In the genomic region with DNA sequence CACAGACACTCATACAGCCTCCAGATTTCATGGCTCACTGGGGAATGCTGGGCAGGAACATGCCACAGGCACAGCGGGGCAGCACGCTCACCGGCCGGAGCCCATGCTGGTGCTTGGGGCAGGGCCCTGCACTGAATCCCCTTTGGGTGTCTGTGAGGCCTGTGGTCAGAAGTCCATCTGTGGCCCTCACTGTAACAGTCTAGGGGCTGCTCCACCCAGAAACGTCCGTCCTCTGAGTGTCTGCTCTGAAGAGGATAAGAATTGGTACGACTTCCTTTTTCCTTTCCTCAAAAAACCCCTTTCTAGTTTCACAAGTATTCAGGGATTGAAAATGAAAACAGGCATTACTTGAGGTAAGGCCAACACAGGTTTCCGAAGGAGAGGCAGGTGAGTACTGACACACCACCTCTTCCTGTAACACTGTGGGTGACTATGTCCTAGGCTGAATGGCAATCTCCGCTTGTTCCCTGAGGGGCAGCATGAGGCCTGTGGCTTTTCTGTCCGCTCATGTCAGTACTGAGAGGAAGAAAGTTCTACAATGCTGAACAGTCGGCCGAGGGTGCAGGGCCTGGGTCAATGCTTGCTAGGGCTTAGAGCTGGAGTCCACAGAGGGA, we compare ENCODE assay signal across 9 cellular contexts. TPM values are rescaled to one million over a fixed set of nuclear protein-coding genes. Genes with fewer than 3 reads are reported as not detected.
DNase-seq lines count a peak whose midpoint lies in the region; ATAC-seq and TF ChIP-seq lines count a peak whose summit lies in the region.
"Had no signal": no experiment of that assay in that cellular context is flagged by ENCODE, and none has a peak within 500 bp of the region (broad histone marks: within the 10 kb centered on the region; RNA-seq: fewer than 3 reads in every experiment).

No MANE protein-coding gene starts in this region.

- no peaks in the 10 kb centered on the region for H3F3A ChIP-seq in GM23338 (replicated peaks; ENCODE audit: low read depth)
- no peaks in the 10 kb centered on the region for H3F3A ChIP-seq in PC-9 (ENCODE audit: insufficient read depth, low read depth)

- H3K4me1 ChIP-seq in GM23338 (ENCODE audit: insufficient read depth), result no peaks in the 10 kb centered on the region
- H3K4me1 ChIP-seq in PC-9 (replicated peaks; ENCODE audit: insufficient read depth), result no peaks in the 10 kb centered on the region

- no TSS peak for BruUV-seq in PC-9 (replicated peaks; lab: Mats Ljungman, UMichigan)

- no peaks in the 10 kb centered on the region for H3K9me3 ChIP-seq in PC-9 (ENCODE audit: insufficient read depth, low read depth)

- H2AFZ ChIP-seq in GM23338 (no peak overlapping the region), PC-9 (no peak overlapping the region)

- no peak overlapping the region for H3K4me3 ChIP-seq in GM23338
- H3K4me3 ChIP-seq in PC-9, result no peak overlapping the region

- no peak overlapping the region for H3K4me3 Mint-ChIP-seq in activated naive CD4-positive, alpha-beta T cell treated with anti-CD3 and anti-CD28 coated beads for 36 hours
- H3K4me3 Mint-ChIP-seq in GM23338, result no peak overlapping the region
- peak overlapping the region; percentile 9 to 18 for H3K4me3 Mint-ChIP-seq in stimulated activated naive CD8-positive, alpha-beta T cell treated with anti-CD3 and anti-CD28 coated beads, Interleukin-15, amount 100 ng/mL, for 72 hours
- H3K4me3 Mint-ChIP-seq: natural killer cell treated with Interleukin-12 subunit alpha and Interleukin-12 subunit beta and Interleukin-15 and Interleukin-18, amount 100 ng/mL, for 72 hours had no signal

- intact Hi-C loops in activated naive CD4-positive, alpha-beta T cell treated with anti-CD3 and anti-CD28 coated beads for 36 hours (cut with micrococcal nuclease), result loop anchor here (1.0 kb wide), 1 partner anchor 12 kb away; no protein-coding TSS in a partner anchor
- intact Hi-C loops in PC-9 (cut with micrococcal nuclease; ENCODE audit: unreplicated experiment), result no loop called here

- H3K4me1 Mint-ChIP-seq in activated naive CD4-positive, alpha-beta T cell treated with anti-CD3 and anti-CD28 coated beads for 36 hours (ENCODE audit: low read depth), result peaks cover 23% of the 10 kb centered on the region
- no peaks in the 10 kb centered on the region; the same call in 2 of the 3 replicates for H3K4me1 Mint-ChIP-seq in GM23338
- peaks cover 35% of the 10 kb centered on the region for H3K4me1 Mint-ChIP-seq in stimulated activated naive CD8-positive, alpha-beta T cell treated with anti-CD3 and anti-CD28 coated beads, Interleukin-15, amount 100 ng/mL, for 72 hours

- no peaks in the 10 kb centered on the region for H4K20me1 ChIP-seq in GM23338 (replicated peaks; ENCODE audit: insufficient read depth)
- no peaks in the 10 kb centered on the region for H4K20me1 ChIP-seq in PC-9 (ENCODE audit: insufficient read depth)

- H3K9me3 Mint-ChIP-seq in activated naive CD4-positive, alpha-beta T cell treated with anti-CD3 and anti-CD28 coated beads for 36 hours, result no peaks in the 10 kb centered on the region
- H3K9me3 Mint-ChIP-seq in GM23338, result no peaks in the 10 kb centered on the region
- H3K9me3 Mint-ChIP-seq in stimulated activated naive CD8-positive, alpha-beta T cell treated with anti-CD3 and anti-CD28 coated beads, Interleukin-15, amount 100 ng/mL, for 72 hours, result no peaks in the 10 kb centered on the region
- H3K9me3 Mint-ChIP-seq: natural killer cell treated with Interleukin-12 subunit alpha and Interleukin-12 subunit beta and Interleukin-15 and Interleukin-18, amount 100 ng/mL, for 72 hours had no signal

- H3K27me3 Mint-ChIP-seq in activated naive CD4-positive, alpha-beta T cell treated with anti-CD3 and anti-CD28 coated beads for 36 hours (ENCODE audit: low read depth), result no peaks in the 10 kb centered on the region
- H3K27me3 Mint-ChIP-seq in GM23338 (ENCODE audit: insufficient read depth, low read depth, poor library complexity), result peaks cover 2% of the 10 kb centered on the region
- H3K27me3 Mint-ChIP-seq in stimulated activated naive CD8-positive, alpha-beta T cell treated with anti-CD3 and anti-CD28 coated beads, Interleukin-15, amount 100 ng/mL, for 72 hours, result no peaks in the 10 kb centered on the region
- H3K27me3 Mint-ChIP-seq: natural killer cell treated with Interleukin-12 subunit alpha and Interleukin-12 subunit beta and Interleukin-15 and Interleukin-18, amount 100 ng/mL, for 72 hours had no signal

- no peaks in the 10 kb centered on the region for H3K36me3 ChIP-seq in GM23338 (ENCODE audit: insufficient read depth)
- H3K36me3 ChIP-seq in PC-9 (ENCODE audit: low read depth), result no peaks in the 10 kb centered on the region

- H3K79me2 ChIP-seq in GM23338 (replicated peaks; ENCODE audit: insufficient read depth) (no peaks in the 10 kb centered on the region), PC-9 (ENCODE audit: low read depth) (no peaks in the 10 kb centered on the region)

- POLR2A ChIA-PET in PC-9 (lab: Charles Lee; ENCODE audit: unreplicated experiment), result no interaction called here

- no peak overlapping the region for H3K27ac ChIP-seq in GM23338 (ENCODE audit: low read depth)
- no peak overlapping the region for H3K27ac ChIP-seq in PC-9

- peak overlapping the region; percentile 47 for H3K27ac Mint-ChIP-seq in activated naive CD4-positive, alpha-beta T cell treated with anti-CD3 and anti-CD28 coated beads for 36 hours
- H3K27ac Mint-ChIP-seq in GM23338, result peak overlapping the region; percentile 33; the same call in 1 of the 2 replicates
- peak overlapping the region; percentile 66 to 96 for H3K27ac Mint-ChIP-seq in stimulated activated naive CD8-positive, alpha-beta T cell treated with anti-CD3 and anti-CD28 coated beads, Interleukin-15, amount 100 ng/mL, for 72 hours
- H3K27ac Mint-ChIP-seq: natural killer cell treated with Interleukin-12 subunit alpha and Interleukin-12 subunit beta and Interleukin-15 and Interleukin-18, amount 100 ng/mL, for 72 hours had no signal

- CTCF ChIA-PET in activated naive CD4-positive, alpha-beta T cell treated with anti-CD3 and anti-CD28 coated beads for 36 hours (lab: Charles Lee), result no interaction called here
- CTCF ChIA-PET in PC-9 (lab: Charles Lee), result no interaction called here

- no peak for DNase-seq in activated naive CD4-positive, alpha-beta T cell treated with anti-CD3 and anti-CD28 coated beads for 36 hours
- no peak for DNase-seq in activated naive CD4-positive, alpha-beta T cell treated with anti-CD3 and anti-CD28 coated beads, Interleukin-2, amount 50 U/mL, for 16 hours
- DNase-seq in GM23338 (ENCODE audit: low spot score) (no peak), MV-4-11 (lab: John Stamatoyannopoulos, UW) (peak; percentile 43), SKM-1 treated with dmso at 0.1 percent for 144 hours (lab: John Stamatoyannopoulos, UW; ENCODE audit: unreplicated experiment) (no peak), PC-9 (no peak), iPS-NIHi11 (ENCODE audit: low spot score) (no peak)
- DNase-seq in stimulated activated naive CD8-positive, alpha-beta T cell treated with anti-CD3 and anti-CD28 coated beads, Interleukin-15, amount 100 ng/mL, for 72 hours, result no peak

- H3K36me3 Mint-ChIP-seq in activated naive CD4-positive, alpha-beta T cell treated with anti-CD3 and anti-CD28 coated beads for 36 hours (ENCODE audit: low read depth), result peaks cover 7% of the 10 kb centered on the region
- peaks cover 9% of the 10 kb centered on the region; the same call in 2 of the 3 replicates for H3K36me3 Mint-ChIP-seq in GM23338 (ENCODE audit: low read depth)
- H3K36me3 Mint-ChIP-seq: natural killer cell treated with Interleukin-12 subunit alpha and Interleukin-12 subunit beta and Interleukin-15 and Interleukin-18, amount 100 ng/mL, for 72 hours had no signal

- H3K4me2 ChIP-seq in GM23338, result no peak overlapping the region
- no peak overlapping the region for H3K4me2 ChIP-seq in PC-9

- TF ChIP-seq CTCF in GM23338 (conservative IDR thresholded peaks at IDR 0.05; ENCODE audit: low read depth in 2 of 2) (no peak), PC-9 (conservative IDR thresholded peaks at IDR 0.05) (no peak)

- H3K27me3 ChIP-seq in GM23338 (ENCODE audit: insufficient read depth) (no peaks in the 10 kb centered on the region), PC-9 (ENCODE audit: insufficient read depth, low read depth) (no peaks in the 10 kb centered on the region)

- ATAC-seq in GM23338, result no peak
- peak; percentile 72 for ATAC-seq in stimulated activated naive CD8-positive, alpha-beta T cell treated with anti-CD3 and anti-CD28 coated beads, Interleukin-15, amount 100 ng/mL, for 72 hours
- ATAC-seq: natural killer cell treated with Interleukin-12 subunit alpha and Interleukin-12 subunit beta and Interleukin-15 and Interleukin-18, amount 100 ng/mL, for 72 hours had no signal

- no peaks in the 10 kb centered on the region for H3K9me2 ChIP-seq in GM23338 (ENCODE audit: insufficient read depth)
- H3K9me2 ChIP-seq in PC-9 (ENCODE audit: insufficient read depth), result no peaks in the 10 kb centered on the region

TF ChIP-seq in GM23338, 12 proteins besides CTCF, POLR2A, EP300 and RAD21:
- TF ChIP-seq ZNF331 (CRISPR knock-in tag; IDR thresholded peaks at IDR 0.05; ENCODE audit: low read depth) (no peak), EZH2 (IDR thresholded peaks at IDR 0.05; ENCODE audit: low read depth, unreplicated experiment) (no peak)
- TF ChIP-seq, protein P1, sequence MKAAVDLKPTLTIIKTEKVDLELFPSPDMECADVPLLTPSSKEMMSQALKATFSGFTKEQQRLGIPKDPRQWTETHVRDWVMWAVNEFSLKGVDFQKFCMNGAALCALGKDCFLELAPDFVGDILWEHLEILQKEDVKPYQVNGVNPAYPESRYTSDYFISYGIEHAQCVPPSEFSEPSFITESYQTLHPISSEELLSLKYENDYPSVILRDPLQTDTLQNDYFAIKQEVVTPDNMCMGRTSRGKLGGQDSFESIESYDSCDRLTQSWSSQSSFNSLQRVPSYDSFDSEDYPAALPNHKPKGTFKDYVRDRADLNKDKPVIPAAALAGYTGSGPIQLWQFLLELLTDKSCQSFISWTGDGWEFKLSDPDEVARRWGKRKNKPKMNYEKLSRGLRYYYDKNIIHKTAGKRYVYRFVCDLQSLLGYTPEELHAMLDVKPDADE (IDR thresholded peaks at IDR 0.05), result no peak
TF ChIP-seq in GM23338: peak in this region for 0.

RNA-seq across cellular contexts. Expression of a gene that starts 42.5 kb away (rescaled TPM):
- 10 to 100 TPM; 23.6 to 28.2 TPM for total RNA-seq in activated naive CD4-positive, alpha-beta T cell treated with anti-CD3 and anti-CD28 coated beads for 36 hours
- 38.5 and 40.0 TPM in 2 replicates for total RNA-seq in GM23338 (2014; rRNA removed; shearing (Covaris generic))
- polyA plus RNA-seq in GM23338 (2016; fragmentation: Nextera tagmentation; extraction: Ambion mirVana), result 84.8 and 90.2 TPM in 2 replicates
- total RNA-seq in PC-9 (2021), result 34.2 and 37.6 TPM in 2 replicates

RNA-seq across cellular contexts. Expression of a gene that starts 44.7 kb away (rescaled TPM):
- 10 to 100 TPM; 12.0 to 12.1 TPM for total RNA-seq in activated naive CD4-positive, alpha-beta T cell treated with anti-CD3 and anti-CD28 coated beads for 36 hours
- 24.7 and 26.6 TPM in 2 replicates for total RNA-seq in GM23338 (2014; rRNA removed; shearing (Covaris generic))
- polyA plus RNA-seq in GM23338 (2016; fragmentation: Nextera tagmentation; extraction: Ambion mirVana), result 26.8 and 27.9 TPM in 2 replicates
- 27.9 and 30.1 TPM in 2 replicates for total RNA-seq in PC-9 (2021)

Comparison
In these comparisons a context has a peak if more than half of its experiments do, and no peak if none do; other contexts are left out.
1. H3K4me3 Mint-ChIP-seq: peak in stimulated activated naive CD8-positive, alpha-beta T cell treated with anti-CD3 and anti-CD28 coated beads, Interleukin-15, amount 100 ng/mL, for 72 hours (2 of 2); none in activated naive CD4-positive, alpha-beta T cell treated with anti-CD3 and anti-CD28 coated beads for 36 hours (single experiment) and GM23338 (single experiment).
2. Peak in every context shown above with its lines, with median percentiles within 50 percentile points of each other: H3K27ac Mint-ChIP-seq.